1 cellular context compared by ENCODE assay signal in the genomic region with DNA sequence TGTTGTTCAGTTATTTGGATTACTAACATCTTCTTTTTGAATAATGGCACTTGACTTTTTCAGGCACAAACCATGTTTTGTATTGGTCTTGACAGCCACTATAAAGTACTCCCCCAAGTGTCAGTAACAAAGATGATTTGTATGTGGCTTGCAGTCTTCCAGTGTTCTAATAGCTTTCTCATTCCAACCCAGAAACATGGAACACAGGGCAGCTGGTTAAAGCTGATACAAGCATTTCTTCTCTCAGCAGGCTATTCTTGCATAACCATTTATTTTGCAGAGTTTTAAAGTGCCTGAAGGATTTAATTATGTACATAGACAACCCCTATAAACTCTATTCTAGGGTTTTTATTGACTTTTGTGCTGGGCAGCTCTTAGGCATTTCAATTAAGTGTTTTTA.
TF ChIP-seq lines count a peak whose summit lies in the region.

No MANE protein-coding gene starts in this region.

TF ChIP-seq in HepG2, 621 proteins besides CTCF, POLR2A, EP300 and RAD21 (continued from another document):
- TF ChIP-seq SIN3A (IDR thresholded peaks at IDR 0.05; ENCODE audit: borderline replicate concordance, low read depth, low read length), result no peak
- no peak for TF ChIP-seq ZNF709 (CRISPR knock-in tag; IDR thresholded peaks at IDR 0.05)
- no peak for TF ChIP-seq GTF3A (CRISPR knock-in tag; conservative IDR thresholded peaks at IDR 0.05)
- no peak for TF ChIP-seq ARNT (IDR thresholded peaks at IDR 0.05)
